Comparison of ENCODE assay signal across 8 cellular contexts in genomic region chr5:56329652-56330051, GRCh38.
A peak's percentile ranks its signal among the peaks of the same experiment; 100 is the strongest.
DNase-seq lines count a peak whose midpoint lies in the region; ATAC-seq, FAIRE-seq and TF ChIP-seq lines count a peak whose summit lies in the region.

No MANE protein-coding gene starts in this region.

- intact Hi-C loops in endothelial cell of umbilical vein (cut with micrococcal nuclease) (no loop called here), psoas muscle (cut with DNase I) (no loop called here)

- H3K79me2 ChIP-seq in endothelial cell of umbilical vein (ENCODE audit: control insufficient read depth, insufficient read depth, low read length) = no peaks in the 10 kb centered on the region

- peak; percentile 59 for DNase-seq in GM13977 (ENCODE audit: low spot score)
- no peak for DNase-seq in endothelial cell of umbilical vein (ENCODE audit: low read depth, low spot score)
- no peak for DNase-seq in germinal center (ENCODE audit: low spot score)
- DNase-seq in DMS53 (lab: John Stamatoyannopoulos, UW) = no peak
- DNase-seq in psoas muscle = no peak
- DNase-seq in AG08396 (ENCODE audit: low spot score) = no peak

- WGBS in psoas muscle, 3 donors = 93 to 99% (median 95%) methylated on average over 3 of the region's 3 CpGs

- in situ Hi-C loops in GM13977 (cut with MboI; ENCODE audit: low pct_unique_long_range_greater_than_20kb, low sequenced_read_pairs, unreplicated experiment) = no loop called here

- no peak for TF ChIP-seq CTCF in GM13977 (IDR thresholded peaks at IDR 0.05; ENCODE audit: extremely low read depth, insufficient read depth, missing control alignments)
- TF ChIP-seq CTCF in endothelial cell of umbilical vein (IDR thresholded peaks at IDR 0.05; ENCODE audit: extremely low read depth in 1 of 2, insufficient read depth in 1 of 2, low read depth in 1 of 2, low read length in 2 of 2) = no peak
- TF ChIP-seq CTCF in psoas muscle (IDR thresholded peaks at IDR 0.05) = no peak

- POLR2A ChIA-PET in endothelial cell of umbilical vein (lab: Charles Lee) = no interaction called here

- H3K9ac ChIP-seq in endothelial cell of umbilical vein (replicated peaks; ENCODE audit: extremely low read depth, insufficient read depth, low read length) = no peak overlapping the region

- FAIRE-seq in endothelial cell of umbilical vein (lab: Jason Lieb, UNC) = peak; percentile 68

- no TSS peak for BruUV-seq in endothelial cell of umbilical vein (replicated peaks; lab: Mats Ljungman, UMichigan)

- ATAC-seq in GM19463 (IDR thresholded peaks at IDR 0.05; ENCODE audit: unreplicated experiment) (peak; percentile 49), HG03342 (IDR thresholded peaks at IDR 0.05; ENCODE audit: unreplicated experiment) (peak; percentile 52), psoas muscle (no peak)

- H3K9me1 ChIP-seq in endothelial cell of umbilical vein (replicated peaks; ENCODE audit: control insufficient read depth, extremely low read depth, insufficient read depth, low read length) = no peaks in the 10 kb centered on the region

- dilution Hi-C loops in endothelial cell of umbilical vein (cut with MboI; ENCODE audit: extremely low pct_ligation_motif_present, low sequenced_read_pairs) = no loop called here

- no peaks in the 10 kb centered on the region for H3K36me3 ChIP-seq in endothelial cell of umbilical vein (ENCODE audit: control insufficient read depth in 2 of 2, extremely low read depth in 1 of 2, insufficient read depth in 2 of 2, low read length in 2 of 2)
- no peaks in the 10 kb centered on the region for H3K36me3 ChIP-seq in psoas muscle (ENCODE audit: insufficient read depth in 1 of 2, low read depth in 1 of 2)

- no peak overlapping the region for H2AFZ ChIP-seq in endothelial cell of umbilical vein (ENCODE audit: low read depth, low read length)

- peaks cover 27% of the 10 kb centered on the region for H3K4me1 ChIP-seq in endothelial cell of umbilical vein (ENCODE audit: control insufficient read depth, extremely low read depth, insufficient read depth, low read length)
- H3K4me1 ChIP-seq in psoas muscle = no peaks in the 10 kb centered on the region

- H4K20me1 ChIP-seq in endothelial cell of umbilical vein (replicated peaks; ENCODE audit: control insufficient read depth, extremely low read depth, insufficient read depth, low read length) = no peaks in the 10 kb centered on the region

- no peaks in the 10 kb centered on the region for H3K27me3 ChIP-seq in endothelial cell of umbilical vein (ENCODE audit: control insufficient read depth in 2 of 2, insufficient read depth in 2 of 2, low read length in 2 of 2)
- H3K27me3 ChIP-seq in psoas muscle (ENCODE audit: insufficient read depth in 3 of 3, low read length in 2 of 3) = no peaks in the 10 kb centered on the region

- H3K9me3 ChIP-seq in endothelial cell of umbilical vein (replicated peaks; ENCODE audit: control insufficient read depth, insufficient read depth, low read length) (no peaks in the 10 kb centered on the region), psoas muscle (no peaks in the 10 kb centered on the region)

- CTCF ChIA-PET in endothelial cell of umbilical vein (lab: Charles Lee) = interaction anchor here (0.8 to 3.2 kb wide), 7 partner anchors 12 to 58 kb away, joined by 3 to 10 read pairs (median 5); no protein-coding TSS in a partner anchor

- H3K4me2 ChIP-seq in endothelial cell of umbilical vein (ENCODE audit: insufficient read depth, low read length) = no peak overlapping the region

- no peak for TF ChIP-seq POLR2A in endothelial cell of umbilical vein (IDR thresholded peaks at IDR 0.05; ENCODE audit: low read depth, low read length)

- H3K4me3 ChIP-seq in endothelial cell of umbilical vein (replicated peaks in 1 of 3; ENCODE audit: insufficient read depth in 1 of 3, low read depth in 1 of 3, low read length in 3 of 3) (no peak overlapping the region), psoas muscle (no peak overlapping the region)

- H3K27ac ChIP-seq in endothelial cell of umbilical vein (ENCODE audit: insufficient read depth, low read depth, low read length) (peak overlapping the region; percentile 93), psoas muscle (no peak overlapping the region)

TF ChIP-seq in endothelial cell of umbilical vein, 7 proteins besides CTCF, POLR2A, EP300 and RAD21:
- no peak for TF ChIP-seq GATA2 (IDR thresholded peaks at IDR 0.05; ENCODE audit: insufficient read depth, insufficient read length, low read depth, low read length)
- no peak for TF ChIP-seq MAX (IDR thresholded peaks at IDR 0.05; ENCODE audit: insufficient read depth, insufficient read length)
- TF ChIP-seq POLR2AphosphoS5 (IDR thresholded peaks at IDR 0.05; ENCODE audit: insufficient read depth, low read depth, low read length) = no peak

Comparison
In these comparisons a context has a peak if more than half of its experiments do, and no peak if none do; other contexts are left out.
1. ATAC-seq: peak in GM19463 (single experiment) and HG03342 (single experiment); none in psoas muscle (0 of 4).